In the genomic region with DNA sequence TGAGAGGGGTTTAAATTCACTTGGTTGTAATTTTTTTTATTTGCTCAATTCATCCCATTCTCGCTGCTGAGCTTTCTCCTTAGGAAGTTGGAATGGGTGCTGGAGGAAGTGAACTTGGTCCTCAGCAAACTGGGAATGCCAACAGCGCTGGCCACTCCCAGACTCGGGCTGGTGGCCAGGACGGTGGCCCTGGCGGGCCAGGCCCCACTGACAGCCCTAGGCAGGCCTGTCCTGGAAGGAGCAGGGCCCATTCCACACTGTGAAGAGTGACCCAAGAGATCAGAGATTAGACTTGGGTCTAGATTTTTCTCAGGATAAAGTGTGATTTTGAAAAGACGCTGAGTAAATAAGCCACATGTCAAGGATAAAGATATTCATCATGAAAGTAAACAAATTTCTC, we compare ENCODE assay signal across 8 cellular contexts.
DNase-seq lines count a peak whose midpoint lies in the region; ATAC-seq lines count a peak whose summit lies in the region.

No MANE protein-coding gene starts in this region.

- H2AFZ ChIP-seq in mesenchymal stem cell (ENCODE audit: low read depth, low read length) = no peak overlapping the region

- no peaks in the 10 kb centered on the region for H3K9me3 ChIP-seq in mesenchymal stem cell (ENCODE audit: control insufficient read depth, low read length)
- no peaks in the 10 kb centered on the region for H3K9me3 ChIP-seq in thymus (ENCODE audit: control insufficient read depth)

- intact Hi-C loops in activated CD4-positive, alpha-beta T cell treated with anti-CD3 and anti-CD28 coated beads for 36 hours (cut with DNase I, micrococcal nuclease) = loop anchor here in 1 of 2 experiments (5.0 to 10.0 kb wide), 4 partner anchors 36 to 233 kb away; no protein-coding TSS in a partner anchor

- peak; percentile 2 for DNase-seq in activated CD4-positive, alpha-beta T cell treated with anti-CD3 and anti-CD28 coated beads for 36 hours
- no peak for DNase-seq in activated CD4-positive, alpha-beta T cell treated with anti-CD3 and anti-CD28 coated beads, Interleukin-2, amount 50 U/mL, for 48 hours
- DNase-seq in caudate nucleus (lab: John Stamatoyannopoulos, UW) (peak in 7 of 61 donors; percentile 21 to 62 (median 33)), mesenchymal stem cell (no peak), AML-193 (lab: John Stamatoyannopoulos, UW) (no peak), glomerular visceral epithelial cell (ENCODE audit: extremely low spot score) (no peak)

- peaks cover 41% of the 10 kb centered on the region for H3K4me1 ChIP-seq in mesenchymal stem cell (ENCODE audit: control insufficient read depth, insufficient read depth, low read depth, low read length)
- peaks cover 68% of the 10 kb centered on the region for H3K4me1 ChIP-seq in thymus (ENCODE audit: control insufficient read depth, insufficient read depth, low read length)

- H2BK120ac ChIP-seq in mesenchymal stem cell (ENCODE audit: low read depth, low read length) = no peak overlapping the region

- H2BK5ac ChIP-seq in mesenchymal stem cell (ENCODE audit: low read depth, low read length, poor library complexity, severe bottlenecking) = no peak overlapping the region

- H3K23ac ChIP-seq in mesenchymal stem cell (ENCODE audit: low read length in 2 of 2) = no peak overlapping the region

- peak overlapping the region in 1 of 2 experiments; percentile 90 for H2BK12ac ChIP-seq in mesenchymal stem cell (ENCODE audit: low read length in 2 of 2)

- no peak for ATAC-seq in activated CD4-positive, alpha-beta T cell treated with anti-CD3 and anti-CD28 coated beads for 36 hours
- ATAC-seq in HG02970 (IDR thresholded peaks at IDR 0.05; ENCODE audit: low FRiP score, unreplicated experiment) = no peak

- no peak overlapping the region for H3K4me3 Mint-ChIP-seq in activated CD4-positive, alpha-beta T cell treated with anti-CD3 and anti-CD28 coated beads for 36 hours

- no peak overlapping the region for H3K4me2 ChIP-seq in mesenchymal stem cell (ENCODE audit: low read length, poor library complexity, severe bottlenecking)

- no peak overlapping the region for H3K9ac ChIP-seq in mesenchymal stem cell (ENCODE audit: low read length)

- no peak overlapping the region for H3K4me3 ChIP-seq in mesenchymal stem cell (ENCODE audit: insufficient read depth in 1 of 2, low read depth in 1 of 2, low read length in 2 of 2)
- H3K4me3 ChIP-seq in thymus (ENCODE audit: low read length) = peak overlapping the region; percentile 7

- H2AK5ac ChIP-seq in mesenchymal stem cell (ENCODE audit: low read length, severe bottlenecking) = peak overlapping the region; percentile 23

- peaks cover 81% of the 10 kb centered on the region for H3K4me1 Mint-ChIP-seq in activated CD4-positive, alpha-beta T cell treated with anti-CD3 and anti-CD28 coated beads for 36 hours

- CTCF ChIA-PET in activated CD4-positive, alpha-beta T cell treated with anti-CD3 and anti-CD28 coated beads for 36 hours (lab: Charles Lee) = interaction anchor here (1.1 to 1.4 kb wide), 3 partner anchors 25 to 30 kb away, joined by 3 to 4 read pairs (median 3); no protein-coding TSS in a partner anchor

- POLR2A ChIA-PET in activated CD4-positive, alpha-beta T cell treated with anti-CD3 and anti-CD28 coated beads for 36 hours (lab: Charles Lee) = interaction anchor here (1.1 to 1.6 kb wide), 6 partner anchors 11 to 135 kb away, joined by 3 to 5 read pairs (median 3); partner anchors contain the start of gene HDAC4

- no peak overlapping the region for H3K14ac ChIP-seq in mesenchymal stem cell (ENCODE audit: low read length in 2 of 2)

- no peaks in the 10 kb centered on the region for H3K27me3 ChIP-seq in mesenchymal stem cell (ENCODE audit: control insufficient read depth in 1 of 2, insufficient read depth in 1 of 2, low read length in 2 of 2)
- H3K27me3 ChIP-seq in thymus (ENCODE audit: control insufficient read depth, insufficient read depth) = no peaks in the 10 kb centered on the region

- no peak overlapping the region for H3K27ac Mint-ChIP-seq in activated CD4-positive, alpha-beta T cell treated with anti-CD3 and anti-CD28 coated beads for 36 hours

- H3K4ac ChIP-seq in mesenchymal stem cell (ENCODE audit: low read depth in 1 of 2, low read length in 2 of 2) = peak overlapping the region in 1 of 2 experiments; percentile 86

- no peak overlapping the region for H4K91ac ChIP-seq in mesenchymal stem cell (ENCODE audit: low read length)

- H3K36me3 Mint-ChIP-seq in activated CD4-positive, alpha-beta T cell treated with anti-CD3 and anti-CD28 coated beads for 36 hours (ENCODE audit: low read depth) = peaks cover 6% of the 10 kb centered on the region

- H3K9me3 Mint-ChIP-seq in activated CD4-positive, alpha-beta T cell treated with anti-CD3 and anti-CD28 coated beads for 36 hours (ENCODE audit: low read depth) = no peaks in the 10 kb centered on the region

- peak overlapping the region; percentile 33 for H2BK15ac ChIP-seq in mesenchymal stem cell (ENCODE audit: low read depth, poor library complexity, severe bottlenecking)

- peak overlapping the region in 1 of 2 experiments; percentile 0 for H3K18ac ChIP-seq in mesenchymal stem cell (ENCODE audit: low read depth in 1 of 2, low read length in 2 of 2)

- H3K36me3 ChIP-seq in mesenchymal stem cell (ENCODE audit: control insufficient read depth in 1 of 2, insufficient read depth in 2 of 2, low read depth in 1 of 2, low read length in 2 of 2) = no peaks in the 10 kb centered on the region
- H3K36me3 ChIP-seq in thymus (ENCODE audit: control insufficient read depth, insufficient read depth) = no peaks in the 10 kb centered on the region

- peak overlapping the region; percentile 20 for H3K27ac ChIP-seq in caudate nucleus (ENCODE audit: low read depth, low read length)
- no peak overlapping the region for H3K27ac ChIP-seq in mesenchymal stem cell (ENCODE audit: low read length, poor library complexity, severe bottlenecking)
- H3K27ac ChIP-seq in thymus (ENCODE audit: low read depth) = no peak overlapping the region

- peaks cover 24% of the 10 kb centered on the region for H3K27me3 Mint-ChIP-seq in activated CD4-positive, alpha-beta T cell treated with anti-CD3 and anti-CD28 coated beads for 36 hours

- H3K79me1 ChIP-seq in mesenchymal stem cell (replicated peaks; ENCODE audit: low read length, poor library complexity, severe bottlenecking) = peaks cover 71% of the 10 kb centered on the region

- over 99% methylated on average over 5 of the region's 6 CpGs for WGBS in mesenchymal stem cell
- WGBS in thymus = 82% methylated on average over 6 of the region's 6 CpGs

- no peak overlapping the region for H4K8ac ChIP-seq in mesenchymal stem cell (ENCODE audit: low read length)
